In the genomic region with DNA sequence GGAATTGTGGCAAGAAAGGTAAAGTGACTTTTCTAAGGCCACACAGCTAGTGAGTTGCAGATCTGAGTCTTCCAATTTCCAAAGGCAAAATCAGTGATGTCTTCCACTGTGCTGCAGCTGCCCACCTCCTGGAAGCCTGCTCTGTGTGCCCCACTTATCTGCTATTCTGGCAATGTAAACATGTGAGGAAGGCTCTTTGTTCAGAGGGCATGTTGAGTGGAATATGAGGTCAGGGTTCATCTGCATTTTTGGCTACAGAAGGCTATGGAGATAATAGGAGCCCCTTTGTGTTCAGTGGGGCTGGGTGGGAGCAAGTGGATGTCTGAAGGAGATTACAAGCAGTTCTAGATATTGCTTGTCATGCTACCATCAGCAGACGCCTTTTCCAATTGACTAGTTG, we compare ENCODE assay signal across 1 cellular context.
TF ChIP-seq lines count a peak whose summit lies in the region.

No MANE protein-coding gene starts in this region.

TF ChIP-seq in HepG2, 621 proteins besides CTCF, POLR2A, EP300 and RAD21 (continued from another document and continues in another):
- TF ChIP-seq, protein P1, sequence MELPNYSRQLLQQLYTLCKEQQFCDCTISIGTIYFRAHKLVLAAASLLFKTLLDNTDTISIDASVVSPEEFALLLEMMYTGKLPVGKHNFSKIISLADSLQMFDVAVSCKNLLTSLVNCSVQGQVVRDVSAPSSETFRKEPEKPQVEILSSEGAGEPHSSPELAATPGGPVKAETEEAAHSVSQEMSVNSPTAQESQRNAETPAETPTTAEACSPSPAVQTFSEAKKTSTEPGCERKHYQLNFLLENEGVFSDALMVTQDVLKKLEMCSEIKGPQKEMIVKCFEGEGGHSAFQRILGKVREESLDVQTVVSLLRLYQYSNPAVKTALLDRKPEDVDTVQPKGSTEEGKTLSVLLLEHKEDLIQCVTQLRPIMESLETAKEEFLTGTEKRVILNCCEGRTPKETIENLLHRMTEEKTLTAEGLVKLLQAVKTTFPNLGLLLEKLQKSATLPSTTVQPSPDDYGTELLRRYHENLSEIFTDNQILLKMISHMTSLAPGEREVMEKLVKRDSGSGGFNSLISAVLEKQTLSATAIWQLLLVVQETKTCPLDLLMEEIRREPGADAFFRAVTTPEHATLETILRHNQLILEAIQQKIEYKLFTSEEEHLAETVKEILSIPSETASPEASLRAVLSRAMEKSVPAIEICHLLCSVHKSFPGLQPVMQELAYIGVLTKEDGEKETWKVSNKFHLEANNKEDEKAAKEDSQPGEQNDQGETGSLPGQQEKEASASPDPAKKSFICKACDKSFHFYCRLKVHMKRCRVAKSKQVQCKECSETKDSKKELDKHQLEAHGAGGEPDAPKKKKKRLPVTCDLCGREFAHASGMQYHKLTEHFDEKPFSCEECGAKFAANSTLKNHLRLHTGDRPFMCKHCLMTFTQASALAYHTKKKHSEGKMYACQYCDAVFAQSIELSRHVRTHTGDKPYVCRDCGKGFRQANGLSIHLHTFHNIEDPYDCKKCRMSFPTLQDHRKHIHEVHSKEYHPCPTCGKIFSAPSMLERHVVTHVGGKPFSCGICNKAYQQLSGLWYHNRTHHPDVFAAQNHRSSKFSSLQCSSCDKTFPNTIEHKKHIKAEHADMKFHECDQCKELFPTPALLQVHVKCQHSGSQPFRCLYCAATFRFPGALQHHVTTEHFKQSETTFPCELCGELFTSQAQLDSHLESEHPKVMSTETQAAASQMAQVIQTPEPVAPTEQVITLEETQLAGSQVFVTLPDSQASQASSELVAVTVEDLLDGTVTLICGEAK (IDR thresholded peaks at IDR 0.05) = no peak
- TF ChIP-seq, protein P1 (CRISPR knock-in tag; IDR thresholded peaks at IDR 0.05) = no peak
- TF ChIP-seq MLLT10 (CRISPR knock-in tag; IDR thresholded peaks at IDR 0.05) (no peak), ZBTB1 (CRISPR knock-in tag; IDR thresholded peaks at IDR 0.05; ENCODE audit: borderline replicate concordance) (no peak), ZNF10 (CRISPR knock-in tag; IDR thresholded peaks at IDR 0.05; ENCODE audit: borderline replicate concordance, low read depth) (no peak), PHF8 (CRISPR knock-in tag; IDR thresholded peaks at IDR 0.05) (no peak), TBX2 (CRISPR knock-in tag; IDR thresholded peaks at IDR 0.05; ENCODE audit: borderline replicate concordance) (peak; percentile 54), NR2F6 (IDR thresholded peaks at IDR 0.05) (peak; percentile 80), NR2F6 (CRISPR knock-in tag; IDR thresholded peaks at IDR 0.05) (peak; percentile 75), RNF2 (conservative IDR thresholded peaks at IDR 0.05; ENCODE audit: low read depth) (no peak), LCORL (IDR thresholded peaks at IDR 0.05) (no peak), LCORL (CRISPR knock-in tag; IDR thresholded peaks at IDR 0.05) (0 out of 2 replicates have a peak, but pooled peaks have one; percentile 68), KDM4B (CRISPR knock-in tag; IDR thresholded peaks at IDR 0.05) (no peak), ZNF205 (CRISPR knock-in tag; IDR thresholded peaks at IDR 0.05) (no peak), NCOR1 (IDR thresholded peaks at IDR 0.05; ENCODE audit: borderline replicate concordance, low read length) (peak; percentile 80; the same call in 1 of the 2 replicates), DPF2 (CRISPR knock-in tag; IDR thresholded peaks at IDR 0.05; ENCODE audit: borderline replicate concordance, low read depth) (peak; percentile 44; the same call in 1 of the 2 replicates), PTBP1 (IDR thresholded peaks at IDR 0.05; ENCODE audit: low read depth, low read length, poor library complexity, severe bottlenecking) (no peak), EHMT2 (IDR thresholded peaks at IDR 0.05; ENCODE audit: borderline replicate concordance, low read depth, low read length) (peak; percentile 44; the same call in 1 of the 2 replicates), ZNF629 (CRISPR knock-in tag; conservative IDR thresholded peaks at IDR 0.05) (no peak), NR1H2 (CRISPR knock-in tag; IDR thresholded peaks at IDR 0.05; ENCODE audit: borderline replicate concordance, low read depth) (no peak), ZNF124 (CRISPR knock-in tag; IDR thresholded peaks at IDR 0.05) (no peak), ZNF34 (CRISPR knock-in tag; IDR thresholded peaks at IDR 0.05; ENCODE audit: borderline replicate concordance) (no peak), IRX3 (CRISPR knock-in tag; IDR thresholded peaks at IDR 0.05; ENCODE audit: borderline replicate concordance, low read depth) (no peak), CCAR2 (optimal IDR thresholded peaks at IDR 0.05; ENCODE audit: low read depth, low read length) (no peak)
- TF ChIP-seq, protein P2, sequence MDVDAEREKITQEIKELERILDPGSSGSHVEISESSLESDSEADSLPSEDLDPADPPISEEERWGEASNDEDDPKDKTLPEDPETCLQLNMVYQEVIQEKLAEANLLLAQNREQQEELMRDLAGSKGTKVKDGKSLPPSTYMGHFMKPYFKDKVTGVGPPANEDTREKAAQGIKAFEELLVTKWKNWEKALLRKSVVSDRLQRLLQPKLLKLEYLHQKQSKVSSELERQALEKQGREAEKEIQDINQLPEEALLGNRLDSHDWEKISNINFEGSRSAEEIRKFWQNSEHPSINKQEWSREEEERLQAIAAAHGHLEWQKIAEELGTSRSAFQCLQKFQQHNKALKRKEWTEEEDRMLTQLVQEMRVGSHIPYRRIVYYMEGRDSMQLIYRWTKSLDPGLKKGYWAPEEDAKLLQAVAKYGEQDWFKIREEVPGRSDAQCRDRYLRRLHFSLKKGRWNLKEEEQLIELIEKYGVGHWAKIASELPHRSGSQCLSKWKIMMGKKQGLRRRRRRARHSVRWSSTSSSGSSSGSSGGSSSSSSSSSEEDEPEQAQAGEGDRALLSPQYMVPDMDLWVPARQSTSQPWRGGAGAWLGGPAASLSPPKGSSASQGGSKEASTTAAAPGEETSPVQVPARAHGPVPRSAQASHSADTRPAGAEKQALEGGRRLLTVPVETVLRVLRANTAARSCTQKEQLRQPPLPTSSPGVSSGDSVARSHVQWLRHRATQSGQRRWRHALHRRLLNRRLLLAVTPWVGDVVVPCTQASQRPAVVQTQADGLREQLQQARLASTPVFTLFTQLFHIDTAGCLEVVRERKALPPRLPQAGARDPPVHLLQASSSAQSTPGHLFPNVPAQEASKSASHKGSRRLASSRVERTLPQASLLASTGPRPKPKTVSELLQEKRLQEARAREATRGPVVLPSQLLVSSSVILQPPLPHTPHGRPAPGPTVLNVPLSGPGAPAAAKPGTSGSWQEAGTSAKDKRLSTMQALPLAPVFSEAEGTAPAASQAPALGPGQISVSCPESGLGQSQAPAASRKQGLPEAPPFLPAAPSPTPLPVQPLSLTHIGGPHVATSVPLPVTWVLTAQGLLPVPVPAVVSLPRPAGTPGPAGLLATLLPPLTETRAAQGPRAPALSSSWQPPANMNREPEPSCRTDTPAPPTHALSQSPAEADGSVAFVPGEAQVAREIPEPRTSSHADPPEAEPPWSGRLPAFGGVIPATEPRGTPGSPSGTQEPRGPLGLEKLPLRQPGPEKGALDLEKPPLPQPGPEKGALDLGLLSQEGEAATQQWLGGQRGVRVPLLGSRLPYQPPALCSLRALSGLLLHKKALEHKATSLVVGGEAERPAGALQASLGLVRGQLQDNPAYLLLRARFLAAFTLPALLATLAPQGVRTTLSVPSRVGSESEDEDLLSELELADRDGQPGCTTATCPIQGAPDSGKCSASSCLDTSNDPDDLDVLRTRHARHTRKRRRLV (CRISPR knock-in tag; IDR thresholded peaks at IDR 0.05) = no peak
- TF ChIP-seq, protein P3, sequence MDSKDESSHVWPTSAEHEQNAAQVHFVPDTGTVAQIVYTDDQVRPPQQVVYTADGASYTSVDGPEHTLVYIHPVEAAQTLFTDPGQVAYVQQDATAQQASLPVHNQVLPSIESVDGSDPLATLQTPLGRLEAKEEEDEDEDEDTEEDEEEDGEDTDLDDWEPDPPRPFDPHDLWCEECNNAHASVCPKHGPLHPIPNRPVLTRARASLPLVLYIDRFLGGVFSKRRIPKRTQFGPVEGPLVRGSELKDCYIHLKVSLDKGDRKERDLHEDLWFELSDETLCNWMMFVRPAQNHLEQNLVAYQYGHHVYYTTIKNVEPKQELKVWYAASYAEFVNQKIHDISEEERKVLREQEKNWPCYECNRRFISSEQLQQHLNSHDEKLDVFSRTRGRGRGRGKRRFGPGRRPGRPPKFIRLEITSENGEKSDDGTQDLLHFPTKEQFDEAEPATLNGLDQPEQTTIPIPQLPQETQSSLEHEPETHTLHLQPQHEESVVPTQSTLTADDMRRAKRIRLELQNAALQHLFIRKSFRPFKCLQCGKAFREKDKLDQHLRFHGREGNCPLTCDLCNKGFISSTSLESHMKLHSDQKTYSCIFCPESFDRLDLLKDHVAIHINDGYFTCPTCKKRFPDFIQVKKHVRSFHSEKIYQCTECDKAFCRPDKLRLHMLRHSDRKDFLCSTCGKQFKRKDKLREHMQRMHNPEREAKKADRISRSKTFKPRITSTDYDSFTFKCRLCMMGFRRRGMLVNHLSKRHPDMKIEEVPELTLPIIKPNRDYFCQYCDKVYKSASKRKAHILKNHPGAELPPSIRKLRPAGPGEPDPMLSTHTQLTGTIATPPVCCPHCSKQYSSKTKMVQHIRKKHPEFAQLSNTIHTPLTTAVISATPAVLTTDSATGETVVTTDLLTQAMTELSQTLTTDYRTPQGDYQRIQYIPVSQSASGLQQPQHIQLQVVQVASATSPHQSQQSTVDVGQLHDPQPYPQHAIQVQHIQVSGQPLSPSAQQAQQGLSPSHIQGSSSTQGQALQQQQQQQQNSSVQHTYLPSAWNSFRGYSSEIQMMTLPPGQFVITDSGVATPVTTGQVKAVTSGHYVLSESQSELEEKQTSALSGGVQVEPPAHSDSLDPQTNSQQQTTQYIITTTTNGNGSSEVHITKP (CRISPR knock-in tag; IDR thresholded peaks at IDR 0.05; ENCODE audit: low read depth) = no peak
- TF ChIP-seq, protein P4, sequence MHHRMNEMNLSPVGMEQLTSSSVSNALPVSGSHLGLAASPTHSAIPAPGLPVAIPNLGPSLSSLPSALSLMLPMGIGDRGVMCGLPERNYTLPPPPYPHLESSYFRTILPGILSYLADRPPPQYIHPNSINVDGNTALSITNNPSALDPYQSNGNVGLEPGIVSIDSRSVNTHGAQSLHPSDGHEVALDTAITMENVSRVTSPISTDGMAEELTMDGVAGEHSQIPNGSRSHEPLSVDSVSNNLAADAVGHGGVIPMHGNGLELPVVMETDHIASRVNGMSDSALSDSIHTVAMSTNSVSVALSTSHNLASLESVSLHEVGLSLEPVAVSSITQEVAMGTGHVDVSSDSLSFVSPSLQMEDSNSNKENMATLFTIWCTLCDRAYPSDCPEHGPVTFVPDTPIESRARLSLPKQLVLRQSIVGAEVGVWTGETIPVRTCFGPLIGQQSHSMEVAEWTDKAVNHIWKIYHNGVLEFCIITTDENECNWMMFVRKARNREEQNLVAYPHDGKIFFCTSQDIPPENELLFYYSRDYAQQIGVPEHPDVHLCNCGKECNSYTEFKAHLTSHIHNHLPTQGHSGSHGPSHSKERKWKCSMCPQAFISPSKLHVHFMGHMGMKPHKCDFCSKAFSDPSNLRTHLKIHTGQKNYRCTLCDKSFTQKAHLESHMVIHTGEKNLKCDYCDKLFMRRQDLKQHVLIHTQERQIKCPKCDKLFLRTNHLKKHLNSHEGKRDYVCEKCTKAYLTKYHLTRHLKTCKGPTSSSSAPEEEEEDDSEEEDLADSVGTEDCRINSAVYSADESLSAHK (CRISPR knock-in tag; IDR thresholded peaks at IDR 0.05; ENCODE audit: borderline replicate concordance) = no peak
- TF ChIP-seq, protein P5, sequence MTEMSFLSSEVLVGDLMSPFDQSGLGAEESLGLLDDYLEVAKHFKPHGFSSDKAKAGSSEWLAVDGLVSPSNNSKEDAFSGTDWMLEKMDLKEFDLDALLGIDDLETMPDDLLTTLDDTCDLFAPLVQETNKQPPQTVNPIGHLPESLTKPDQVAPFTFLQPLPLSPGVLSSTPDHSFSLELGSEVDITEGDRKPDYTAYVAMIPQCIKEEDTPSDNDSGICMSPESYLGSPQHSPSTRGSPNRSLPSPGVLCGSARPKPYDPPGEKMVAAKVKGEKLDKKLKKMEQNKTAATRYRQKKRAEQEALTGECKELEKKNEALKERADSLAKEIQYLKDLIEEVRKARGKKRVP (CRISPR knock-in tag; IDR thresholded peaks at IDR 0.05) = no peak
- TF ChIP-seq, protein P6, sequence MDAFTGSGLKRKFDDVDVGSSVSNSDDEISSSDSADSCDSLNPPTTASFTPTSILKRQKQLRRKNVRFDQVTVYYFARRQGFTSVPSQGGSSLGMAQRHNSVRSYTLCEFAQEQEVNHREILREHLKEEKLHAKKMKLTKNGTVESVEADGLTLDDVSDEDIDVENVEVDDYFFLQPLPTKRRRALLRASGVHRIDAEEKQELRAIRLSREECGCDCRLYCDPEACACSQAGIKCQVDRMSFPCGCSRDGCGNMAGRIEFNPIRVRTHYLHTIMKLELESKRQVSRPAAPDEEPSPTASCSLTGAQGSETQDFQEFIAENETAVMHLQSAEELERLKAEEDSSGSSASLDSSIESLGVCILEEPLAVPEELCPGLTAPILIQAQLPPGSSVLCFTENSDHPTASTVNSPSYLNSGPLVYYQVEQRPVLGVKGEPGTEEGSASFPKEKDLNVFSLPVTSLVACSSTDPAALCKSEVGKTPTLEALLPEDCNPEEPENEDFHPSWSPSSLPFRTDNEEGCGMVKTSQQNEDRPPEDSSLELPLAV (CRISPR knock-in tag; conservative IDR thresholded peaks at IDR 0.05; ENCODE audit: low read depth) = no peak
